8 cellular contexts compared by ENCODE assay signal in genomic region chrX:320126-320783, GRCh38. TPM values are rescaled to one million over a fixed set of nuclear protein-coding genes. Genes with fewer than 3 reads are reported as not detected.
DNase-seq lines count a peak whose midpoint lies in the region; ATAC-seq and TF ChIP-seq lines count a peak whose summit lies in the region.

No MANE protein-coding gene starts in this region.

- H2AFZ ChIP-seq in fibroblast of lung (ENCODE audit: low read length): no peak overlapping the region

- H3K27me3 Mint-ChIP-seq in CD8-positive, alpha-beta T cell (ENCODE audit: low read depth): no peaks in the 10 kb centered on the region
- H3K27me3 Mint-ChIP-seq in osteocyte (ENCODE audit: unreplicated experiment): no peaks in the 10 kb centered on the region

- H3K4me3 ChIP-seq in CD8-positive, alpha-beta T cell (ENCODE audit: low read depth, low read length): peak overlapping the region; percentile 89
- peak overlapping the region; percentile 71 to 97 (median 88) for H3K4me3 ChIP-seq in fibroblast of lung (replicated peaks in 1 of 4; ENCODE audit: control extremely low read depth in 1 of 4, insufficient read depth in 1 of 4, low read depth in 3 of 4, low read length in 4 of 4)

- no peak for TF ChIP-seq CTCF in CD8-positive, alpha-beta T cell (IDR thresholded peaks at IDR 0.05)
- TF ChIP-seq CTCF in fibroblast of lung (conservative IDR thresholded peaks at IDR 0.05 in 1 of 2, IDR thresholded peaks at IDR 0.05 in 1 of 2; ENCODE audit: low read depth in 1 of 2, low read length in 2 of 2): no peak
- no peak for TF ChIP-seq CTCF in osteocyte (IDR thresholded peaks at IDR 0.05)

- TF ChIP-seq POLR2A in Raji (IDR thresholded peaks at IDR 0.05; ENCODE audit: insufficient read depth, low read depth, low read length): peak; percentile 12; the same call in 1 of the 2 replicates

- CTCF ChIA-PET in CD8-positive, alpha-beta T cell (lab: Charles Lee): no interaction called here

- intact Hi-C loops in CD8-positive, alpha-beta T cell (cut with DNase I, micrococcal nuclease): no loop called here

- H3K4me3 Mint-ChIP-seq in CD8-positive, alpha-beta T cell: peak overlapping the region; percentile 78
- H3K4me3 Mint-ChIP-seq in osteocyte (ENCODE audit: unreplicated experiment): peak overlapping the region; percentile 83

- peak overlapping the region; percentile 45 for H3K27ac Mint-ChIP-seq in CD8-positive, alpha-beta T cell
- peak overlapping the region; percentile 75 for H3K27ac Mint-ChIP-seq in osteocyte (ENCODE audit: unreplicated experiment)

- peaks cover 27% of the 10 kb centered on the region for H3K4me1 Mint-ChIP-seq in CD8-positive, alpha-beta T cell (ENCODE audit: low read depth)
- peaks cover 21% of the 10 kb centered on the region for H3K4me1 Mint-ChIP-seq in osteocyte (ENCODE audit: unreplicated experiment)

- no peak for ATAC-seq in CD8-positive, alpha-beta T cell
- no peak for ATAC-seq in HG02852 (IDR thresholded peaks at IDR 0.05; ENCODE audit: unreplicated experiment)

- H3K27me3 ChIP-seq in CD8-positive, alpha-beta T cell (ENCODE audit: insufficient read depth, low read length): no peaks in the 10 kb centered on the region
- H3K27me3 ChIP-seq in fibroblast of lung (ENCODE audit: control insufficient read depth, insufficient read depth, low read length): no peaks in the 10 kb centered on the region

- H3K36me3 Mint-ChIP-seq in CD8-positive, alpha-beta T cell: peaks cover 4% of the 10 kb centered on the region
- no peaks in the 10 kb centered on the region for H3K36me3 Mint-ChIP-seq in osteocyte (ENCODE audit: unreplicated experiment)

- no peak for DNase-seq in CD8-positive, alpha-beta T cell
- DNase-seq in fibroblast of lung (ENCODE audit: low read depth in 2 of 2): peak; percentile 24 to 28
- no peak for DNase-seq in osteocyte (ENCODE audit: extremely low spot score, unreplicated experiment)
- no peak for DNase-seq in 8988T
- DNase-seq in central memory CD4-positive, alpha-beta T cell: no peak
- no peak for DNase-seq in LoVo (ENCODE audit: low spot score)

- H3K4me1 ChIP-seq in CD8-positive, alpha-beta T cell (ENCODE audit: insufficient read depth, low read length): peaks cover 48% of the 10 kb centered on the region
- H3K4me1 ChIP-seq in fibroblast of lung (ENCODE audit: control insufficient read depth, extremely low read depth, insufficient read depth, low read length): no peaks in the 10 kb centered on the region

- H3K27ac ChIP-seq in CD8-positive, alpha-beta T cell (ENCODE audit: low read depth, low read length): peak overlapping the region; percentile 95
- peak overlapping the region; percentile 89 for H3K27ac ChIP-seq in fibroblast of lung (ENCODE audit: insufficient read depth, low read length)

- H3K9ac ChIP-seq in fibroblast of lung (ENCODE audit: insufficient read depth, low read length): peak overlapping the region; percentile 94

- peaks cover 2% of the 10 kb centered on the region for H3K79me2 ChIP-seq in fibroblast of lung (ENCODE audit: control insufficient read depth, insufficient read depth, low read length)

- POLR2A ChIA-PET in CD8-positive, alpha-beta T cell (lab: Charles Lee): no interaction called here

- H3K9me3 Mint-ChIP-seq in CD8-positive, alpha-beta T cell: no peaks in the 10 kb centered on the region
- H3K9me3 Mint-ChIP-seq in osteocyte (ENCODE audit: unreplicated experiment): no peaks in the 10 kb centered on the region

- peaks cover 9% of the 10 kb centered on the region for H3K36me3 ChIP-seq in CD8-positive, alpha-beta T cell (ENCODE audit: insufficient read depth, low read length)
- H3K36me3 ChIP-seq in fibroblast of lung (ENCODE audit: control insufficient read depth, insufficient read depth, low read length): peaks cover 8% of the 10 kb centered on the region

- peak overlapping the region; percentile 92 for H3K4me2 ChIP-seq in fibroblast of lung (ENCODE audit: extremely low read depth, insufficient read depth, low read length)

- H3K9me3 ChIP-seq in CD8-positive, alpha-beta T cell (ENCODE audit: low read length): no peaks in the 10 kb centered on the region
- no peaks in the 10 kb centered on the region for H3K9me3 ChIP-seq in fibroblast of lung (ENCODE audit: control insufficient read depth, insufficient read depth, low read depth, low read length)

- no peaks in the 10 kb centered on the region for H4K20me1 ChIP-seq in fibroblast of lung (ENCODE audit: control insufficient read depth, extremely low read depth, insufficient read depth, low read length)

RNA-seq across cellular contexts. Expression of gene GTPBP6, which starts 1.7 kb away (rescaled TPM):
- total RNA-seq in CD8-positive, alpha-beta T cell: 10 to 100 TPM; 62.2 to 62.5 TPM
- total RNA-seq in fibroblast of lung (36.2 and 46.1 TPM in 2 replicates), osteocyte (47.5 and 49.9 TPM in 2 replicates)
- 15.4 and 24.0 TPM in 2 replicates for polyA plus RNA-seq in fibroblast of lung
- polyA plus RNA-seq in fibroblast of lung (2012): 29.3 and 55.1 TPM in 2 replicates
- 12.4 and 21.8 TPM in 2 replicates for polyA minus RNA-seq in fibroblast of lung (ENCODE audit: low replicate concordance)

RNA-seq across cellular contexts. Expression of gene PLCXD1, which starts 39.1 kb away (rescaled TPM):
- total RNA-seq in CD8-positive, alpha-beta T cell: 10 to 100 TPM; 18.3 to 19.3 TPM
- total RNA-seq in fibroblast of lung: 5.6 and 10.9 TPM in 2 replicates
- 4.3 and 5.4 TPM in 2 replicates for polyA plus RNA-seq in fibroblast of lung
- 5.7 and 9.9 TPM in 2 replicates for polyA plus RNA-seq in fibroblast of lung (2012)
- 13.3 and 28.1 TPM in 2 replicates for polyA minus RNA-seq in fibroblast of lung (ENCODE audit: low replicate concordance)
- total RNA-seq in osteocyte: 10.9 and 12.1 TPM in 2 replicates

Comparison
In these comparisons a context has a peak if more than half of its experiments do, and no peak if none do; other contexts are left out.
1. DNase-seq: peak in fibroblast of lung (2 of 2); none in CD8-positive, alpha-beta T cell (0 of 7), osteocyte (single experiment), 8988T (single experiment), central memory CD4-positive, alpha-beta T cell (single experiment) and LoVo (single experiment).